ENCODE assay signal across 1 cellular context in the genomic region with DNA sequence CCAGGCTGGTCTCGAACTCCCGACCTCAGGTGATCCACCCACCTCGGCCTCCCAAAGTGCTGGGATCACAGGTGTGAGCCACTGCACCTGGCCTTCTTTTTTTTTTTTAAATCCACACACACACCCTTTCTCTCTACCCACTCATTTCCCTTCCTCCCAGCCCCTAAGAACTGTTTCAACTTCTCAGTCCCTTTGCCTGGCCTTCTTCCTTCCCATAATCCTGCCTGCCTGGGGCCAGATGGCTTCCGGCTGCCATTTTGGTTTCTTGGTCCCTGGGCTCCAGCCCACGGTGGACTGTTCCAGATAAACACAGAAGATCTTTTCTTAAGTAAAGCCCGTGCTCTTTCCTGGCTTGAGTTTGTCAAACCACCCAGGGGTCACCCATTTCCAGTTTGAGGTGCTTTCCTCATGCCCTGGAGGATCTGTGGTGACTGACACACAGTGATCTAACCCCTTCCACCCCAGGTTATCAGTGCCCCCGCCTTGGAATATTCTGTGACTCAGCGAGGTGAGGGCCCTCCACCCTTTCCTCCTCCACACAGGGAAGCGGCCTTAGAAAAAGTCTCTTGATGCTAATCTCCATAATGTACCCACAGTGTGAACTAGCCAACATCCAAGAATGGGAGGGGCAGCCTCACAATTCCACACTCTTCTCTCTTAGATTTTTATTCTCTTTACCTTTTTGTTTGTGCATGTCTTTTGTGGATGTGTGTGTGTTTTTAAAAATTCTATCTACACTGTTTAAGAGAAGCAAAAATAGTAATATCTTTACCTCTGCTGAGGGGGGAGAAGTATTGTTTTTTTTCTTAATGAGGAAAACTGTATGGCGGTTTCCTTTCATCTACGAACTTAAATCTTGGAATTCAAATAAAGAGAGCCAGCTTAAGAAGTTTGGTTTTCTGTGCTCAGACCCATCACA.
TF ChIP-seq lines count a peak whose summit lies in the region.

No MANE protein-coding gene starts in this region.

TF ChIP-seq in IMR-90, 13 proteins besides CTCF, POLR2A, EP300 and RAD21:
- TF ChIP-seq ELK1 (IDR thresholded peaks at IDR 0.05; ENCODE audit: borderline replicate concordance, low read depth, low read length) (no peak), RFX5 (IDR thresholded peaks at IDR 0.05; ENCODE audit: low read depth, low read length) (no peak), MXI1 (IDR thresholded peaks at IDR 0.05; ENCODE audit: borderline replicate concordance, low read depth, low read length) (no peak), BHLHE40 (IDR thresholded peaks at IDR 0.05; ENCODE audit: low read depth, low read length) (no peak), RCOR1 (IDR thresholded peaks at IDR 0.05; ENCODE audit: insufficient replicate concordance, low read length) (no peak)
